In genomic region chr12:132276720-132277373, GRCh38 we compare ENCODE assay signal across 24 cellular contexts. TPM values are rescaled to one million over a fixed set of nuclear protein-coding genes. Genes with fewer than 3 reads are reported as not detected.
A peak's percentile ranks its signal among the peaks of the same experiment; 100 is the strongest.
DNase-seq lines count a peak whose midpoint lies in the region; ATAC-seq, FAIRE-seq and TF ChIP-seq lines count a peak whose summit lies in the region.
"Had no signal": no experiment of that assay in that cellular context is flagged by ENCODE, and none has a peak within 500 bp of the region (broad histone marks: within the 10 kb centered on the region; RNA-seq: fewer than 3 reads in every experiment).

No MANE protein-coding gene starts in this region.

- H3K27ac Mint-ChIP-seq in nephron progenitor cell = no peak overlapping the region
- H3K27ac Mint-ChIP-seq: H9 had no signal

- H3K27me3 ChIP-seq in heart right ventricle (peaks cover 10 to 91% (median 86%) of the 10 kb centered on the region in 7 donors), K562 (ENCODE audit: control insufficient read depth in 2 of 2, insufficient read depth in 2 of 2, low read length in 2 of 2) (peaks cover 24 to 79% of the 10 kb centered on the region in 2 experiments; a peak in 4 of 5 replicates)

- H3K4me1 Mint-ChIP-seq in nephron progenitor cell = peaks cover 78% of the 10 kb centered on the region

- no peak for TF ChIP-seq RAD21 in K562 (CRISPR knock-in tag; conservative IDR thresholded peaks at IDR 0.05 in 1 of 2, IDR thresholded peaks at IDR 0.05 in 1 of 2)

- no peaks in the 10 kb centered on the region for H3K36me3 Mint-ChIP-seq in nephron progenitor cell (ENCODE audit: low read depth)

- TF ChIP-seq CTCF in heart right ventricle (IDR thresholded peaks at IDR 0.05) (no peak), K562 (IDR thresholded peaks at IDR 0.05 in 2 of 3, conservative IDR thresholded peaks at IDR 0.05 in 1 of 3; ENCODE audit: insufficient read depth in 2 of 3, low read depth in 1 of 3, low read length in 3 of 3) (no peak), nephron progenitor cell (IDR thresholded peaks at IDR 0.05) (no peak), mucosa of descending colon (IDR thresholded peaks at IDR 0.05) (no peak)

- no peaks in the 10 kb centered on the region for H3K9me3 ChIP-seq in heart right ventricle
- no peaks in the 10 kb centered on the region for H3K9me3 ChIP-seq in K562 (replicated peaks; ENCODE audit: control insufficient read depth, insufficient read depth, low read depth, low read length)
- H3K9me3 ChIP-seq in mucosa of descending colon = no peaks in the 10 kb centered on the region

- peaks cover 8% of the 10 kb centered on the region; the same call in 1 of the 2 replicates for H4K20me1 ChIP-seq in K562 (replicated peaks; ENCODE audit: control insufficient read depth, insufficient read depth, low read length)

- no peak overlapping the region for H3K4me2 ChIP-seq in K562 (ENCODE audit: insufficient read depth, low read length)

- CTCF ChIA-PET in K562 (lab: Yijun Ruan, JAX; ENCODE audit: low intra/inter-chr PET ratio) = no interaction called here

- no peak overlapping the region for H2AFZ ChIP-seq in K562 (ENCODE audit: low read depth, low read length)

- POLR2A ChIA-PET in K562 (lab: Yijun Ruan, JAX) = interaction anchor here (1.1 kb wide), 2 partner anchors 10 to 12 kb away, joined by 3 to 4 read pairs; no protein-coding TSS in a partner anchor

- peaks cover 17% of the 10 kb centered on the region for H3K27me3 Mint-ChIP-seq in nephron progenitor cell (ENCODE audit: low read depth, poor library complexity)

- no peaks in the 10 kb centered on the region for H3K9me3 Mint-ChIP-seq in nephron progenitor cell
- H3K9me3 Mint-ChIP-seq: H9 had no signal

- TF ChIP-seq EP300 in K562 (IDR thresholded peaks at IDR 0.05; ENCODE audit: low read length) = no peak

- no peak for TF ChIP-seq POLR2A in K562 (conservative IDR thresholded peaks at IDR 0.05)

- H3K36me3 ChIP-seq in heart right ventricle (no peaks in the 10 kb centered on the region), K562 (ENCODE audit: control insufficient read depth, insufficient read depth, low read length) (no peaks in the 10 kb centered on the region), mucosa of descending colon (ENCODE audit: low read depth) (no peaks in the 10 kb centered on the region)

- H3K4me3 ChIP-seq in heart right ventricle = no peak overlapping the region
- no peak overlapping the region for H3K4me3 ChIP-seq in K562
- H3K4me3 ChIP-seq in mucosa of descending colon = no peak overlapping the region

- H3K4me1 ChIP-seq in heart right ventricle (no peaks in the 10 kb centered on the region), K562 (replicated peaks in 1 of 2; ENCODE audit: control insufficient read depth in 2 of 2, insufficient read depth in 2 of 2, low read length in 2 of 2) (peaks cover 0 to 18% of the 10 kb centered on the region in 2 experiments; a peak in 2 of 5 replicates), mucosa of descending colon (ENCODE audit: low read depth) (no peaks in the 10 kb centered on the region)

- ATAC-seq in Right ventricle myocardium inferior (no peak), heart right ventricle (no peak), K562 (no peak), mucosa of descending colon (no peak)

- no TSS peak for BruUV-seq in K562 (replicated peaks; lab: Mats Ljungman, UMichigan)

- DNase-seq in Right ventricle myocardium inferior (ENCODE audit: missing footprints) (peak; percentile 20), heart right ventricle (no peak), K562 (ENCODE audit: extremely low read depth in 1 of 4, low spot score in 3 of 4) (no peak), nephron progenitor cell (no peak), urothelium cell line (ENCODE audit: low spot score) (no peak), mucosa of descending colon (no peak), NCI-H526 (lab: John Stamatoyannopoulos, UW) (no peak)
- DNase-seq in activated effector memory CD4-positive, alpha-beta T cell treated with Interleukin-2 at 50 U/mL for 16 hours = no peak
- DNase-seq: 8988T, AML-193, H9, NCI-H1105, NCI-H146, NCI-H2029, NCI-H226, NCI-H524 treated with DMSO at 0.1 percent for 48 hours, OCI-M1 had no signal

- intact Hi-C loops in Right ventricle myocardium inferior (cut with DNase I) = no loop called here
- intact Hi-C loops in heart right ventricle (cut with DNase I) = no loop called here
- intact Hi-C loops in K562 (cut with micrococcal nuclease) = no loop called here
- intact Hi-C loops in mucosa of descending colon (cut with DNase I, micrococcal nuclease) = no loop called here

- H3K79me2 ChIP-seq in K562 (ENCODE audit: control insufficient read depth, insufficient read depth, low read length) = no peaks in the 10 kb centered on the region

- whole genome bisulfite sequencing in heart right ventricle, 2 donors = 51 to 58% methylated on average over 13 of the region's 13 CpGs
- 3% methylated on average over 10 of the region's 13 CpGs for WGBS in K562 (ENCODE audit: insufficient coverage, low coverage, missing lambda C conversion rate)

- no peak overlapping the region for H3K27ac ChIP-seq in heart right ventricle
- H3K27ac ChIP-seq in K562 (ENCODE audit: extremely low read depth, low read depth, low read length) = no peak overlapping the region
- H3K27ac ChIP-seq: C4-2B, HL-60 had no signal

- in situ Hi-C loops in K562 (cut with MboI) = no loop called here

- H3K9me1 ChIP-seq in K562 (ENCODE audit: control insufficient read depth, insufficient read depth, low read length) = no peaks in the 10 kb centered on the region

- H3K4me3 Mint-ChIP-seq in nephron progenitor cell = peak overlapping the region; percentile 14

- H3K9ac ChIP-seq in K562 (ENCODE audit: insufficient read depth in 1 of 2, low read depth in 2 of 2, low read length in 2 of 2) = no peak overlapping the region

- peak; percentile 11 for FAIRE-seq in K562 (lab: Jason Lieb, UNC)
- peak; percentile 86 for FAIRE-seq in urothelium cell line (lab: Jason Lieb, UNC)
- FAIRE-seq: D721Med had no signal

TF ChIP-seq in K562, 482 proteins besides CTCF, POLR2A, EP300 and RAD21:
- TF ChIP-seq, protein P1, sequence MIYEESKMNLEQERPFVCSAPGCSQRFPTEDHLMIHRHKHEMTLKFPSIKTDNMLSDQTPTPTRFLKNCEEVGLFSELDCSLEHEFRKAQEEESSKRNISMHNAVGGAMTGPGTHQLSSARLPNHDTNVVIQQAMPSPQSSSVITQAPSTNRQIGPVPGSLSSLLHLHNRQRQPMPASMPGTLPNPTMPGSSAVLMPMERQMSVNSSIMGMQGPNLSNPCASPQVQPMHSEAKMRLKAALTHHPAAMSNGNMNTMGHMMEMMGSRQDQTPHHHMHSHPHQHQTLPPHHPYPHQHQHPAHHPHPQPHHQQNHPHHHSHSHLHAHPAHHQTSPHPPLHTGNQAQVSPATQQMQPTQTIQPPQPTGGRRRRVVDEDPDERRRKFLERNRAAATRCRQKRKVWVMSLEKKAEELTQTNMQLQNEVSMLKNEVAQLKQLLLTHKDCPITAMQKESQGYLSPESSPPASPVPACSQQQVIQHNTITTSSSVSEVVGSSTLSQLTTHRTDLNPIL (CRISPR knock-in tag; IDR thresholded peaks at IDR 0.05) = no peak
- TF ChIP-seq ZNF445 (CRISPR knock-in tag; IDR thresholded peaks at IDR 0.05; ENCODE audit: low read depth) = no peak
- TF ChIP-seq ZBTB7A (IDR thresholded peaks at IDR 0.05; ENCODE audit: borderline replicate concordance, control insufficient read depth, low read depth, low read length) = no peak
- no peak for TF ChIP-seq ETV6 (IDR thresholded peaks at IDR 0.05; ENCODE audit: borderline replicate concordance in 1 of 2, low read depth in 2 of 2, low read length in 1 of 2)
- no peak for TF ChIP-seq ETV6 (CRISPR knock-in tag; IDR thresholded peaks at IDR 0.05; ENCODE audit: borderline replicate concordance)
- no peak for TF ChIP-seq RB1 (IDR thresholded peaks at IDR 0.05; ENCODE audit: low read depth)
- no peak for TF ChIP-seq RBBP5 (IDR thresholded peaks at IDR 0.05; ENCODE audit: borderline replicate concordance, insufficient read depth, low read length, poor library complexity, severe bottlenecking)
- TF ChIP-seq ZNF224 (CRISPR knock-in tag; IDR thresholded peaks at IDR 0.05) = no peak
- no peak for TF ChIP-seq ZNF444 (CRISPR knock-in tag; IDR thresholded peaks at IDR 0.05)
- TF ChIP-seq MTF1 (CRISPR knock-in tag; IDR thresholded peaks at IDR 0.05; ENCODE audit: borderline replicate concordance) = no peak
- no peak for TF ChIP-seq ZNF695 (CRISPR knock-in tag; IDR thresholded peaks at IDR 0.05)
- TF ChIP-seq ZNF76 (CRISPR knock-in tag; IDR thresholded peaks at IDR 0.05; ENCODE audit: borderline replicate concordance) = no peak
- TF ChIP-seq SAFB (IDR thresholded peaks at IDR 0.05; ENCODE audit: borderline replicate concordance, low read depth, low read length) = no peak
- no peak for TF ChIP-seq HMG20B (CRISPR knock-in tag; IDR thresholded peaks at IDR 0.05)
- no peak for TF ChIP-seq PHF20 (IDR thresholded peaks at IDR 0.05; ENCODE audit: partially characterized antibody)
- TF ChIP-seq ZBTB17 (CRISPR knock-in tag; IDR thresholded peaks at IDR 0.05) = no peak

RNA-seq across cellular contexts. Expression of gene GALNT9, which starts 52.5 kb away (rescaled TPM):
- total RNA-seq in Right ventricle myocardium inferior = not detected
- under 1 TPM in 1 of 10 donors, not detected in 9; 0.19 TPM for total RNA-seq in heart right ventricle
- under 1 TPM in 1 of 2 donors, not detected in 1; 0.01 TPM for polyA plus RNA-seq in heart right ventricle
- total RNA-seq in K562 (2011; cell fraction: chromatin; rRNA removed; ENCODE audit: low replicate concordance) = not detected in 2 replicates
- not detected in 2 replicates for total RNA-seq in K562 (2011; cell fraction: nucleolus; rRNA removed)
- total RNA-seq in K562 (2011; cell fraction: nucleoplasm; rRNA removed) = not detected in 2 replicates
- total RNA-seq in K562 (2014; rRNA removed) = not detected in 2 replicates
- total RNA-seq in K562 (2014; rRNA removed; fragmentation: Illumina TruSeq; extraction: Trizol) = not detected in 2 replicates
- total RNA-seq in K562 (2015; rRNA removed; fragmentation: Illumina TruSeq; extraction: Trizol) = not detected in 2 replicates
- total RNA-seq in K562 (2021) = not detected in 2 replicates
- not detected in 2 replicates for polyA plus RNA-seq in K562 (2011; rRNA removed)
- not detected in 2 replicates for polyA plus RNA-seq in K562 (2011; cell fraction: cytosol; rRNA removed)
- polyA plus RNA-seq in K562 (2011; cell fraction: nucleus; rRNA removed) = not detected in 2 replicates
- 0.21 TPM in 1 of 2 replicates, not detected in the other for polyA plus RNA-seq in K562 (2012)
- polyA plus RNA-seq in K562 (2014; fragmentation: Illumina TruSeq; extraction: Trizol) = not detected in 2 replicates
- polyA plus RNA-seq in K562 (2014; fragmentation: Nextera tagmentation; extraction: Ambion mirVana) = not detected
- not detected in 2 replicates for polyA plus RNA-seq in K562 (2014; rRNA removed)
- polyA minus RNA-seq in K562 (2011; rRNA and poly(A)+ RNA removed) = not detected in 2 replicates
- not detected in 2 replicates for polyA minus RNA-seq in K562 (2011; cell fraction: cytosol; rRNA and poly(A)+ RNA removed)
- polyA minus RNA-seq in K562 (2011; cell fraction: nucleus; rRNA and poly(A)+ RNA removed) = not detected in 2 replicates
- 1 to 10 TPM in 1 of 3 donors, under 1 TPM in 1, not detected in 1; 0.43 to 3.7 TPM for total RNA-seq in mucosa of descending colon
- total RNA-seq: HT-29, Right ventricle myocardium superior, SK-MEL-5 had no signal
- polyA plus RNA-seq: AG04450 had no signal
